8 cellular contexts compared by ENCODE assay signal in the genomic region with DNA sequence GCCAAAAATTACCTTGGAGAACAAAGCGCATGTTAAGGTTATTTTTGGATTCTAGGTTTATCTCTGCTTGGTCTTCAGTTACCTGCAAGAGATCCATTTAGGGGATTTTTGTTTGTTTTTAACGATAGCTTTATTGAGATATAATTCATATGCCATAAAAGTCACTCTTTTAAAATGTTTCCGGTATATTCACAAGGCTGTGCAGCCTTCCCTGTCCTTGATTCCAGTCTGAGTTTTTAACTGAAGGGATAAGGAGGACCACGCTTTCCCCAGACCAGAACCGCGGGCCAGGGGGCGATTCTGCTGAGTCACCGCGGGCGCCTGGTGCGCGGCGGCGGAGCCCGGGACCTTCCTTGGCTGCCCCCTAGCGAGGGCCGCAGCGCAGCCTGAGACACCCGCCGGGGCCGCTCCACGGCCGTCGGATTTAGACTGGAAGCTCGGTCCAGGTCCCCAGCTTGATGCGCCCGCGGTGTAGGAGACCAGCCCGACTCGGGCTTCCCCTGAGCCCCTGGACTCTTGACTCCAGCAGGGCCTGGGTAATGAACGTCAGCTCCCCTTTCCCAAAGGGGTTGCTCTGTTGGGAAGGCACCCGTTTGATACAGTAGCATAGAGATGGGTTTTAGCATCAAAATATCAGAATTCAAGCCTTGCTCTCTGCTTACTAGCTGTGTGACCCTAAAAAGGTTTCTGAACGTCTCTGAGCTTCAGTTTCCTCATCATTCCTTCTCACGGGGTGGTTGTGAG. TPM values are rescaled to one million over a fixed set of nuclear protein-coding genes. Genes with fewer than 3 reads are reported as not detected.
DNase-seq lines count a peak whose midpoint lies in the region; ATAC-seq, FAIRE-seq and TF ChIP-seq lines count a peak whose summit lies in the region.

No MANE protein-coding gene starts in this region.

- no peaks in the 10 kb centered on the region for H3K9me3 ChIP-seq in A549
- no peaks in the 10 kb centered on the region for H3K9me3 ChIP-seq in stomach smooth muscle (ENCODE audit: control insufficient read depth in 2 of 2, low read length in 2 of 2)

- TF ChIP-seq POLR2A in A549 (IDR thresholded peaks at IDR 0.05; ENCODE audit: low read length): 0 out of 2 replicates have a peak, but pooled peaks have one; percentile 6

- WGBS in A549 (ENCODE audit: missing lambda C conversion rate): 10% methylated on average over 16 of the region's 34 CpGs

- ATAC-seq in A549: peak; percentile 91 to 99
- ATAC-seq in GM23338: peak; percentile 96
- ATAC-seq in foreskin keratinocyte: peak; percentile 77

- peak; percentile 81 to 94 for DNase-seq in A549 (ENCODE audit: low read depth in 1 of 2, low spot score in 1 of 2)
- DNase-seq in GM23338 (ENCODE audit: low spot score): peak; percentile 87
- peak; percentile 66 for DNase-seq in RKO (ENCODE audit: low spot score)
- DNase-seq in activated gamma-delta T cell treated with Interleukin-2 at 50 U/mL for 16 hours: peak; percentile 51
- peak in 1 of 2 donors; percentile 26 for DNase-seq in foreskin keratinocyte
- peak; percentile 76 for DNase-seq in neural crest cell (ENCODE audit: low read depth, low spot score)
- no peak for DNase-seq in NCI-H2081 treated with DMSO at 0.1 percent for 48 hours (lab: John Stamatoyannopoulos, UW)

- H3K36me3 Mint-ChIP-seq in GM23338 (ENCODE audit: low read depth) (no peaks in the 10 kb centered on the region), neural crest cell (ENCODE audit: low read depth) (no peaks in the 10 kb centered on the region)

- H4K20me1 ChIP-seq in GM23338 (replicated peaks; ENCODE audit: insufficient read depth): no peaks in the 10 kb centered on the region

- POLR2A ChIA-PET in A549 (lab: Yijun Ruan, JAX): interaction anchor here (0.9 to 1.4 kb wide), 3 partner anchors 25 to 55 kb away, joined by 3 to 4 read pairs (median 3); no protein-coding TSS in a partner anchor

- CTCF ChIA-PET in A549 (lab: Yijun Ruan, JAX): interaction anchor here (0.7 to 3.8 kb wide), 48 partner anchors 9 to 557 kb away, joined by 3 to 89 read pairs (median 6); a partner anchor contains a TSS

- H3K27ac ChIP-seq in A549: peak overlapping the region; percentile 88 to 90
- no peak overlapping the region; the same call in 1 of the 2 replicates for H3K27ac ChIP-seq in GM23338 (ENCODE audit: low read depth)
- no peak overlapping the region for H3K27ac ChIP-seq in foreskin keratinocyte
- H3K27ac ChIP-seq in stomach smooth muscle (ENCODE audit: low read length): no peak overlapping the region

- H2AFZ ChIP-seq in GM23338: peak overlapping the region; percentile 87; the same call in 1 of the 2 replicates

- H3K27ac Mint-ChIP-seq in GM23338: no peak overlapping the region; the same call in 1 of the 2 replicates
- H3K27ac Mint-ChIP-seq in neural crest cell (ENCODE audit: unreplicated experiment): peak overlapping the region; percentile 93

- H3K9me3 Mint-ChIP-seq in GM23338 (peaks cover 3% of the 10 kb centered on the region; the same call in 1 of the 3 replicates), neural crest cell (no peaks in the 10 kb centered on the region)

- H3K9ac ChIP-seq in stomach smooth muscle (ENCODE audit: low read length in 2 of 2): peak overlapping the region in 1 of 2 donors; percentile 66

- no peaks in the 10 kb centered on the region for H3F3A ChIP-seq in GM23338 (replicated peaks; ENCODE audit: low read depth)

- FAIRE-seq in A549 (lab: Jason Lieb, UNC): no peak

- no peak for TF ChIP-seq EP300 in A549 (IDR thresholded peaks at IDR 0.05)

- peak; percentile 90 for TF ChIP-seq CTCF in A549 (IDR thresholded peaks at IDR 0.05)
- TF ChIP-seq CTCF in GM23338 (conservative IDR thresholded peaks at IDR 0.05; ENCODE audit: low read depth in 2 of 2): peak; percentile 61 to 73
- peak; percentile 83 for TF ChIP-seq CTCF in foreskin keratinocyte (conservative IDR thresholded peaks at IDR 0.05)
- TF ChIP-seq CTCF in neural crest cell (conservative IDR thresholded peaks at IDR 0.05): peak; percentile 77

- H3K36me3 ChIP-seq in GM23338 (ENCODE audit: insufficient read depth) (no peaks in the 10 kb centered on the region), stomach smooth muscle (ENCODE audit: control insufficient read depth in 2 of 2, insufficient read depth in 2 of 2, low read length in 2 of 2) (no peaks in the 10 kb centered on the region)

- H3K4me2 ChIP-seq in A549 (peak overlapping the region; percentile 77), GM23338 (peak overlapping the region; percentile 77)

- H3K4me3 ChIP-seq in A549: 0 out of 3 replicates have a peak overlapping the region, but pooled peaks have one; percentile 7
- H3K4me3 ChIP-seq in GM23338: peak overlapping the region; percentile 17; the same call in 1 of the 2 replicates
- peak overlapping the region; percentile 15 to 68 for H3K4me3 ChIP-seq in stomach smooth muscle (ENCODE audit: low read length in 2 of 2)

- H3K27me3 ChIP-seq in GM23338 (ENCODE audit: insufficient read depth): peaks cover 13% of the 10 kb centered on the region
- H3K27me3 ChIP-seq in foreskin keratinocyte: peaks cover 27% of the 10 kb centered on the region
- peaks cover 0 to 6% of the 10 kb centered on the region in 2 donors for H3K27me3 ChIP-seq in stomach smooth muscle (ENCODE audit: control insufficient read depth in 1 of 2, insufficient read depth in 2 of 2, low read length in 2 of 2)

- no peak overlapping the region for H3K4me3 Mint-ChIP-seq in GM23338
- H3K4me3 Mint-ChIP-seq in neural crest cell: no peak overlapping the region

- TF ChIP-seq RAD21 in A549 (conservative IDR thresholded peaks at IDR 0.05 in 1 of 2, IDR thresholded peaks at IDR 0.05 in 1 of 2): peak; percentile 57 to 76

- peaks cover 14% of the 10 kb centered on the region for H3K27me3 Mint-ChIP-seq in GM23338 (ENCODE audit: insufficient read depth, low read depth, poor library complexity)
- H3K27me3 Mint-ChIP-seq in neural crest cell (ENCODE audit: low read depth): peaks cover 16% of the 10 kb centered on the region

- H3K79me2 ChIP-seq in GM23338 (replicated peaks; ENCODE audit: insufficient read depth): no peaks in the 10 kb centered on the region

- H3K4me1 ChIP-seq in A549: peaks cover 9% of the 10 kb centered on the region
- peaks cover 16% of the 10 kb centered on the region for H3K4me1 ChIP-seq in GM23338 (ENCODE audit: insufficient read depth)
- H3K4me1 ChIP-seq in foreskin keratinocyte: no peaks in the 10 kb centered on the region
- H3K4me1 ChIP-seq in stomach smooth muscle (ENCODE audit: control insufficient read depth, insufficient read depth, low read length): peaks cover 15% of the 10 kb centered on the region

- no peaks in the 10 kb centered on the region for H3K9me2 ChIP-seq in GM23338 (ENCODE audit: insufficient read depth)

- H3K4me1 Mint-ChIP-seq in GM23338: peaks cover 20% of the 10 kb centered on the region
- H3K4me1 Mint-ChIP-seq in neural crest cell: peaks cover 23% of the 10 kb centered on the region

TF ChIP-seq in A549, 52 proteins besides CTCF, POLR2A, EP300 and RAD21 (continues in another document):
- TF ChIP-seq MAZ (IDR thresholded peaks at IDR 0.05; ENCODE audit: borderline replicate concordance, low read depth, low read length) (no peak), ESRRA (IDR thresholded peaks at IDR 0.05; ENCODE audit: borderline replicate concordance, low read length) (no peak), ZSCAN20 (CRISPR knock-in tag; IDR thresholded peaks at IDR 0.05) (no peak), HDAC2 (IDR thresholded peaks at IDR 0.05) (no peak)
- TF ChIP-seq, protein P1, sequence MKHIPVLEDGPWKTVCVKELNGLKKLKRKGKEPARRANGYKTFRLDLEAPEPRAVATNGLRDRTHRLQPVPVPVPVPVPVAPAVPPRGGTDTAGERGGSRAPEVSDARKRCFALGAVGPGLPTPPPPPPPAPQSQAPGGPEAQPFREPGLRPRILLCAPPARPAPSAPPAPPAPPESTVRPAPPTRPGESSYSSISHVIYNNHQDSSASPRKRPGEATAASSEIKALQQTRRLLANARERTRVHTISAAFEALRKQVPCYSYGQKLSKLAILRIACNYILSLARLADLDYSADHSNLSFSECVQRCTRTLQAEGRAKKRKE (CRISPR knock-in tag; IDR thresholded peaks at IDR 0.05; ENCODE audit: low read depth): peak; percentile 54; the same call in 1 of the 2 replicates

TF ChIP-seq in GM23338, 12 proteins besides CTCF, POLR2A, EP300 and RAD21:
- TF ChIP-seq CREB1 (CRISPR knock-in tag; IDR thresholded peaks at IDR 0.05; ENCODE audit: low read depth) (peak; percentile 52; the same call in 1 of the 2 replicates), ZNF331 (CRISPR knock-in tag; IDR thresholded peaks at IDR 0.05; ENCODE audit: low read depth) (no peak), JUNB (IDR thresholded peaks at IDR 0.05; ENCODE audit: unreplicated experiment) (no peak)

RNA-seq across cellular contexts. Expression of a gene that starts 50.0 kb away (rescaled TPM):
- polyA plus RNA-seq in A549 (2011; rRNA removed): not detected in 2 replicates
- not detected in 2 replicates for polyA plus RNA-seq in A549 (2012; cell fraction: cytosol; rRNA removed)
- not detected in 2 replicates for polyA plus RNA-seq in A549 (2012; cell fraction: nucleus; rRNA removed)
- polyA plus RNA-seq in A549 (2017; fragmentation: RNase III; extraction: RNeasy Plus Mini Kit Qiagen cat#74134 plus additional on column Dnase treatment): not detected in 3 replicates
- not detected in 2 replicates for polyA minus RNA-seq in A549 (2011; rRNA and poly(A)+ RNA removed)
- total RNA-seq in GM23338 (2014; rRNA removed; shearing (Covaris generic)): not detected in 2 replicates
- 0.55 TPM in 1 of 2 replicates, not detected in the other for polyA plus RNA-seq in GM23338 (2016; fragmentation: Nextera tagmentation; extraction: Ambion mirVana)
- total RNA-seq in foreskin keratinocyte: not detected in 2 replicates
- polyA plus RNA-seq in foreskin keratinocyte: not detected in 2 replicates
- not detected in 2 replicates for total RNA-seq in neural crest cell

RNA-seq across cellular contexts. Expression of a gene that starts 54.7 kb away (rescaled TPM):
- 1.1 and 1.2 TPM in 2 replicates for polyA plus RNA-seq in A549 (2011; rRNA removed)
- polyA plus RNA-seq in A549 (2012; cell fraction: cytosol; rRNA removed): 0.94 and 0.95 TPM in 2 replicates
- 2.0 and 2.1 TPM in 2 replicates for polyA plus RNA-seq in A549 (2012; cell fraction: nucleus; rRNA removed)
- polyA plus RNA-seq in A549 (2017; fragmentation: RNase III; extraction: RNeasy Plus Mini Kit Qiagen cat#74134 plus additional on column Dnase treatment): 1.1 to 1.6 TPM (median 1.2 TPM) in 3 replicates
- polyA minus RNA-seq in A549 (2011; rRNA and poly(A)+ RNA removed): 0.83 and 0.91 TPM in 2 replicates
- 1.1 and 1.7 TPM in 2 replicates for total RNA-seq in GM23338 (2014; rRNA removed; shearing (Covaris generic))
- 2.1 and 2.8 TPM in 2 replicates for polyA plus RNA-seq in GM23338 (2016; fragmentation: Nextera tagmentation; extraction: Ambion mirVana)
- 0.04 and 0.17 TPM in 2 replicates for total RNA-seq in foreskin keratinocyte
- polyA plus RNA-seq in foreskin keratinocyte: 0.09 and 0.12 TPM in 2 replicates
- total RNA-seq in neural crest cell: 9.5 and 13.0 TPM in 2 replicates

Comparison
In these comparisons a context has a peak if more than half of its experiments do, and no peak if none do; other contexts are left out.
1. H3K27ac ChIP-seq: peak in A549 (2 of 2); none in GM23338 (single experiment), foreskin keratinocyte (single experiment) and stomach smooth muscle (single experiment).
2. Peak in every context shown above with its lines, with median percentiles within 50 percentile points of each other: ATAC-seq, H3K4me3 ChIP-seq and CTCF ChIP-seq.